34 cellular contexts compared by ENCODE assay signal in genomic region chr20:33239979-33240736, GRCh38. TPM values are rescaled to one million over a fixed set of nuclear protein-coding genes. Genes with fewer than 3 reads are reported as not detected.
"Had no signal": no experiment of that assay in that cellular context is flagged by ENCODE, and none has a peak within 500 bp of the region (broad histone marks: within the 10 kb centered on the region; RNA-seq: fewer than 3 reads in every experiment).

No MANE protein-coding gene starts in this region.

- H3K4me2 ChIP-seq: smooth muscle cell had no signal

- ATAC-seq: left colon; mucosa of descending colon; naive thymus-derived CD4-positive, alpha-beta T cell; natural killer cell treated with Interleukin-12 subunit alpha and Interleukin-12 subunit beta and Interleukin-15 and Interleukin-18, amount 100 ng/mL, for 72 hours; right lobe of liver; stimulated activated memory B cell treated with anti-CD40 and anti-IgM and Interleukin-4, amounts not matched to agents 10 μg/mL and 1 μg/mL and 100 μg/mL, for 72 hours; stimulated activated naive CD8-positive, alpha-beta T cell treated with anti-CD3 and anti-CD28 coated beads, Interleukin-15, amount 100 ng/mL, for 72 hours had no signal

- H3K27ac Mint-ChIP-seq: immature natural killer cell; naive thymus-derived CD4-positive, alpha-beta T cell; natural killer cell treated with Interleukin-12 subunit alpha and Interleukin-12 subunit beta and Interleukin-15 and Interleukin-18, amount 100 ng/mL, for 72 hours; progenitor cell of endocrine pancreas; stimulated activated memory B cell treated with anti-CD40 and anti-IgM and Interleukin-4, amounts not matched to agents 10 μg/mL and 1 μg/mL and 100 μg/mL, for 72 hours had no signal

- H3K4me3 Mint-ChIP-seq: immature natural killer cell; naive thymus-derived CD4-positive, alpha-beta T cell; natural killer cell treated with Interleukin-12 subunit alpha and Interleukin-12 subunit beta and Interleukin-15 and Interleukin-18, amount 100 ng/mL, for 72 hours; stimulated activated memory B cell treated with anti-CD40 and anti-IgM and Interleukin-4, amounts not matched to agents 10 μg/mL and 1 μg/mL and 100 μg/mL, for 72 hours; stimulated activated naive CD8-positive, alpha-beta T cell treated with anti-CD3 and anti-CD28 coated beads, Interleukin-15, amount 100 ng/mL, for 72 hours had no signal

- H3K27ac ChIP-seq: left ventricle myocardium inferior, ovary, right atrium auricular region, right lobe of liver, tibial nerve, upper lobe of left lung had no signal

- H3K4me3 ChIP-seq: left ventricle myocardium inferior, lung, mucosa of descending colon, ovary, right atrium auricular region, right lobe of liver, smooth muscle cell, tibial nerve, upper lobe of left lung had no signal

- H3K4me1 ChIP-seq: left ventricle myocardium inferior, right atrium auricular region, right lobe of liver, tibial nerve, upper lobe of left lung had no signal

- H3K36me3 Mint-ChIP-seq: immature natural killer cell; naive thymus-derived CD4-positive, alpha-beta T cell; natural killer cell treated with Interleukin-12 subunit alpha and Interleukin-12 subunit beta and Interleukin-15 and Interleukin-18, amount 100 ng/mL, for 72 hours; stimulated activated memory B cell treated with anti-CD40 and anti-IgM and Interleukin-4, amounts not matched to agents 10 μg/mL and 1 μg/mL and 100 μg/mL, for 72 hours had no signal

- H3K36me3 ChIP-seq: left ventricle myocardium inferior, ovary, right atrium auricular region, right lobe of liver, tibial nerve, upper lobe of left lung had no signal

- H3K27me3 ChIP-seq: ovary, right atrium auricular region, right lobe of liver, tibial nerve, upper lobe of left lung had no signal

- H3K9me3 ChIP-seq: left ventricle myocardium inferior, mucosa of descending colon, ovary, right atrium auricular region, right lobe of liver, tibial nerve, upper lobe of left lung had no signal

- H3K9me3 Mint-ChIP-seq: immature natural killer cell; natural killer cell treated with Interleukin-12 subunit alpha and Interleukin-12 subunit beta and Interleukin-15 and Interleukin-18, amount 100 ng/mL, for 72 hours; stimulated activated memory B cell treated with anti-CD40 and anti-IgM and Interleukin-4, amounts not matched to agents 10 μg/mL and 1 μg/mL and 100 μg/mL, for 72 hours; stimulated activated naive CD8-positive, alpha-beta T cell treated with anti-CD3 and anti-CD28 coated beads, Interleukin-15, amount 100 ng/mL, for 72 hours had no signal

- H3K4me1 Mint-ChIP-seq: immature natural killer cell; naive thymus-derived CD4-positive, alpha-beta T cell; stimulated activated memory B cell treated with anti-CD40 and anti-IgM and Interleukin-4, amounts not matched to agents 10 μg/mL and 1 μg/mL and 100 μg/mL, for 72 hours; stimulated activated naive CD8-positive, alpha-beta T cell treated with anti-CD3 and anti-CD28 coated beads, Interleukin-15, amount 100 ng/mL, for 72 hours had no signal

- DNase-seq: hypothalamus; immature natural killer cell; kidney; left colon; left ventricle myocardium inferior; mesendoderm; midbrain; mucosa of descending colon; naive thymus-derived CD4-positive, alpha-beta T cell; ovary; right lobe of liver; stimulated activated CD4-positive, alpha-beta T cell treated with anti-CD3 and anti-CD28 coated beads, Interleukin-1b, Interleukin-23, amount 100 ng/mL, for 48 hours; stimulated activated CD4-positive, alpha-beta T cell treated with anti-CD3 and anti-CD28 coated beads, Interleukin-2, amount 100 ng/mL, for 48 hours; stimulated activated CD4-positive, alpha-beta T cell treated with anti-CD3 and anti-CD28 coated beads, Interleukin-4, amount 100 ng/mL, for 4 hours; stimulated activated CD8-positive, alpha-beta memory T cell treated with anti-CD3 and anti-CD28 coated beads, Interleukin-4, amount 100 ng/mL, for 48 hours; stimulated activated naive CD4-positive, alpha-beta T cell treated with Interleukin-2 at 50 U/mL for 16 hours; stimulated activated naive CD8-positive, alpha-beta T cell treated with anti-CD3 and anti-CD28 coated beads, Interleukin-15, amount 100 ng/mL, for 72 hours; substantia nigra; upper lobe of left lung had no signal

RNA-seq across cellular contexts. Expression of gene BPIFA1, which starts 4.4 kb away (rescaled TPM):
- total RNA-seq: kidney; left colon; left ventricle myocardium inferior; lower leg skin; mucosa of descending colon; myocyte; naive thymus-derived CD4-positive, alpha-beta T cell; natural killer cell treated with Interleukin-12 subunit alpha and Interleukin-12 subunit beta and Interleukin-15 and Interleukin-18, amount 100 ng/mL, for 72 hours; omental fat pad; ovary; progenitor cell of endocrine pancreas; pulmonary artery endothelial cell; renal cortical epithelial cell; right atrium auricular region; right lobe of liver; skeletal muscle tissue; smooth muscle cell; temporal lobe; tibial nerve had no signal
- polyA plus RNA-seq: immature natural killer cell; naive thymus-derived CD4-positive, alpha-beta T cell; neural cell; ovary; smooth muscle cell had no signal

RNA-seq across cellular contexts. Expression of gene BPIFA3, which starts 23.0 kb away (rescaled TPM):
- total RNA-seq: kidney; left colon; left ventricle myocardium inferior; lower leg skin; lung; mucosa of descending colon; myocyte; naive thymus-derived CD4-positive, alpha-beta T cell; natural killer cell treated with Interleukin-12 subunit alpha and Interleukin-12 subunit beta and Interleukin-15 and Interleukin-18, amount 100 ng/mL, for 72 hours; omental fat pad; ovary; progenitor cell of endocrine pancreas; pulmonary artery endothelial cell; renal cortical epithelial cell; right atrium auricular region; right lobe of liver; skeletal muscle tissue; smooth muscle cell; temporal lobe; tibial nerve; upper lobe of left lung had no signal
- polyA plus RNA-seq: immature natural killer cell; lung; naive thymus-derived CD4-positive, alpha-beta T cell; neural cell; ovary; smooth muscle cell had no signal

RNA-seq across cellular contexts. Expression of gene BPIFB1, which starts 42.9 kb away (rescaled TPM):
- total RNA-seq: kidney; left colon; left ventricle myocardium inferior; lower leg skin; mucosa of descending colon; myocyte; naive thymus-derived CD4-positive, alpha-beta T cell; natural killer cell treated with Interleukin-12 subunit alpha and Interleukin-12 subunit beta and Interleukin-15 and Interleukin-18, amount 100 ng/mL, for 72 hours; omental fat pad; progenitor cell of endocrine pancreas; pulmonary artery endothelial cell; renal cortical epithelial cell; right atrium auricular region; right lobe of liver; skeletal muscle tissue; smooth muscle cell; temporal lobe; tibial nerve had no signal
- polyA plus RNA-seq: immature natural killer cell; naive thymus-derived CD4-positive, alpha-beta T cell; neural cell; ovary; smooth muscle cell had no signal
